ENCODE assay signal across 15 cellular contexts in the genomic region with DNA sequence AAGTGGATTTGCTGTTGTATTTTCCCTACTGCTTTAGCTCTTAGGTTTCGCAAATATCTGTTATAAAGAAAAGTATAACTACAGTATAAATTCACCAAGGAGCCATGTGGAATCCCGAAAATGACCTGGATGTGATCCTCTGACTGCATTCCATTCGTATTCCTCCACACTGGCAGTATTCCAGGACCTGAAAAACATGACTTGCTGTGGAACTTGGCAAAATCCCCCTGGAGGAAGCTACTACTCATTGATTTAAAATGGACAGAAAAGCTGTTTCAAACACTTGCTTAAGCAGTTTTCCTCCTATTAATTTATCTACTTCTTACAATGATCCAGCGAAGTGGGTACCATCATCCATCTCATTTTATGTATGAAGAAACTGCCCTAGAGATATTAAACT. TPM values are rescaled to one million over a fixed set of nuclear protein-coding genes. Genes with fewer than 3 reads are reported as not detected.
A peak's percentile ranks its signal among the peaks of the same experiment; 100 is the strongest.
DNase-seq lines count a peak whose midpoint lies in the region; ATAC-seq and TF ChIP-seq lines count a peak whose summit lies in the region.
"Had no signal": no experiment of that assay in that cellular context is flagged by ENCODE, and none has a peak within 500 bp of the region (broad histone marks: within the 10 kb centered on the region; RNA-seq: fewer than 3 reads in every experiment).

No MANE protein-coding gene starts in this region.

- no peak for ATAC-seq in HCT116
- ATAC-seq: effector memory CD8-positive, alpha-beta T cell had no signal

- no peaks in the 10 kb centered on the region for H3K27me3 ChIP-seq in HCT116 (ENCODE audit: insufficient read depth, low read length)
- no peaks in the 10 kb centered on the region for H3K27me3 ChIP-seq in adipocyte (replicated peaks; ENCODE audit: control insufficient read depth, insufficient read depth, low read length)

- H3K4me1 ChIP-seq in HCT116 (ENCODE audit: control insufficient read depth in 1 of 2, insufficient read depth in 2 of 2, low read length in 2 of 2) (peaks cover 0 to 4% of the 10 kb centered on the region in 2 experiments; a peak in 3 of 4 replicates), adipocyte (ENCODE audit: control insufficient read depth, insufficient read depth, low read length) (peaks cover 37% of the 10 kb centered on the region)

- H3K36me3 ChIP-seq in HCT116 (ENCODE audit: control insufficient read depth in 1 of 2, insufficient read depth in 2 of 2, low read length in 2 of 2), result no peaks in the 10 kb centered on the region
- H3K36me3 ChIP-seq in adipocyte (ENCODE audit: control insufficient read depth, insufficient read depth, low read length, severe bottlenecking), result no peaks in the 10 kb centered on the region
- H3K36me3 ChIP-seq: neutrophil had no signal

- H3K9me3 ChIP-seq in HCT116 (ENCODE audit: control insufficient read depth in 1 of 2, insufficient read depth in 1 of 2, low read depth in 1 of 2, low read length in 2 of 2) (no peaks in the 10 kb centered on the region), adipocyte (ENCODE audit: control insufficient read depth, low read length) (no peaks in the 10 kb centered on the region)
- H3K9me3 ChIP-seq: neutrophil had no signal

- no peak overlapping the region for H3K27ac ChIP-seq in HCT116 (ENCODE audit: low read depth, low read length)
- H3K27ac ChIP-seq: neutrophil had no signal

- no peaks in the 10 kb centered on the region for H3K9me2 ChIP-seq in HCT116 (ENCODE audit: insufficient read depth)

- TF ChIP-seq CTCF in HCT116 (IDR thresholded peaks at IDR 0.05 in 2 of 3, conservative IDR thresholded peaks at IDR 0.05 in 1 of 3; ENCODE audit: borderline replicate concordance in 1 of 3, insufficient read depth in 1 of 3, low read depth in 2 of 3, low read length in 2 of 3) (no peak), fibroblast of villous mesenchyme (IDR thresholded peaks at IDR 0.05; ENCODE audit: insufficient read depth, low read depth, low read length) (no peak)

- CTCF ChIA-PET in HCT116 (lab: Charles Lee), result no interaction called here

- TF ChIP-seq RAD21 in HCT116 (IDR thresholded peaks at IDR 0.05; ENCODE audit: low read depth), result no peak

- no peak overlapping the region for H3K4me2 ChIP-seq in HCT116 (ENCODE audit: low read length)

- no peak for TF ChIP-seq POLR2A in HCT116 (IDR thresholded peaks at IDR 0.05; ENCODE audit: borderline replicate concordance, extremely low read depth, insufficient read depth, insufficient read length)

- H2AFZ ChIP-seq in HCT116 (ENCODE audit: low read depth, low read length, poor library complexity, severe bottlenecking), result peak overlapping the region; percentile 71

- H3K9ac ChIP-seq in HCT116 (ENCODE audit: low read length) (no peak overlapping the region), adipocyte (ENCODE audit: low read length) (peak overlapping the region; percentile 50)

- no peak for DNase-seq in HCT116 (ENCODE audit: low read depth, low spot score)
- peak; percentile 75 for DNase-seq in adipocyte (ENCODE audit: low read depth)
- peak; percentile 57 for DNase-seq in fibroblast of villous mesenchyme (ENCODE audit: low read depth)
- DNase-seq in stromal cell of bone marrow (ENCODE audit: low read depth), result peak; percentile 83
- no peak for DNase-seq in Kasumi-1 (lab: John Stamatoyannopoulos, UW)
- no peak for DNase-seq in activated CD4-positive, CD25-positive, alpha-beta regulatory T cell treated with anti-CD3 and anti-CD28 coated beads, Interleukin-2, amount 50 U/mL, for 72 hours
- no peak for DNase-seq in MV-4-11 (lab: John Stamatoyannopoulos, UW)
- DNase-seq: activated naive CD4-positive, alpha-beta T cell treated with anti-CD3 and anti-CD28 coated beads for 36 hours; DMS79; effector memory CD8-positive, alpha-beta T cell; left cardiac atrium; MM.1S; stimulated activated CD4-positive, alpha-beta T cell treated with anti-CD3 and anti-CD28 coated beads, Interleukin-4, amount 100 ng/mL, for 1 hour had no signal

- H3K79me2 ChIP-seq in HCT116 (ENCODE audit: insufficient read depth, low read length), result no peaks in the 10 kb centered on the region

- intact Hi-C loops in HCT116 (cut with micrococcal nuclease), result no loop called here

- RAD21 ChIA-PET in HCT116 (lab: Charles Lee; ENCODE audit: low non-redundant PET in 1 of 2, low total read pairs in 2 of 2, uncharacterized antibody in 2 of 2, unreplicated experiment in 2 of 2), result no interaction called here

- no TSS peak for BruUV-seq in HCT116 (replicated peaks; lab: Mats Ljungman, UMichigan)

- no peaks in the 10 kb centered on the region for H4K20me1 ChIP-seq in HCT116 (ENCODE audit: insufficient read depth)

- H3K4me3 ChIP-seq in HCT116 (replicated peaks in 1 of 2; ENCODE audit: low read depth in 1 of 2, low read length in 2 of 2) (no peak overlapping the region), adipocyte (ENCODE audit: low read length) (peak overlapping the region; percentile 63), fibroblast of villous mesenchyme (ENCODE audit: low read depth, low read length) (no peak overlapping the region)

- POLR2A ChIA-PET in HCT116 (lab: Charles Lee), result no interaction called here

TF ChIP-seq in HCT116, 20 proteins besides CTCF, POLR2A, EP300 and RAD21:
- no peak for TF ChIP-seq SIN3A (IDR thresholded peaks at IDR 0.05; ENCODE audit: low read depth)
- TF ChIP-seq EZH2 (IDR thresholded peaks at IDR 0.05), result no peak
- TF ChIP-seq ELF1 (IDR thresholded peaks at IDR 0.05; ENCODE audit: borderline replicate concordance, low read depth), result no peak
- TF ChIP-seq FOSL1 (IDR thresholded peaks at IDR 0.05; ENCODE audit: low read depth), result no peak
- TF ChIP-seq EZH2phosphoT487 (IDR thresholded peaks at IDR 0.05; ENCODE audit: borderline replicate concordance), result no peak
- TF ChIP-seq POLR2AphosphoS5 (IDR thresholded peaks at IDR 0.05; ENCODE audit: low read depth, low read length), result no peak
- TF ChIP-seq YY1 (IDR thresholded peaks at IDR 0.05; ENCODE audit: extremely low read depth, insufficient replicate concordance, low read depth, low read length), result no peak
- TF ChIP-seq CEBPB (IDR thresholded peaks at IDR 0.05; ENCODE audit: low read depth), result no peak
- TF ChIP-seq, protein P1, sequence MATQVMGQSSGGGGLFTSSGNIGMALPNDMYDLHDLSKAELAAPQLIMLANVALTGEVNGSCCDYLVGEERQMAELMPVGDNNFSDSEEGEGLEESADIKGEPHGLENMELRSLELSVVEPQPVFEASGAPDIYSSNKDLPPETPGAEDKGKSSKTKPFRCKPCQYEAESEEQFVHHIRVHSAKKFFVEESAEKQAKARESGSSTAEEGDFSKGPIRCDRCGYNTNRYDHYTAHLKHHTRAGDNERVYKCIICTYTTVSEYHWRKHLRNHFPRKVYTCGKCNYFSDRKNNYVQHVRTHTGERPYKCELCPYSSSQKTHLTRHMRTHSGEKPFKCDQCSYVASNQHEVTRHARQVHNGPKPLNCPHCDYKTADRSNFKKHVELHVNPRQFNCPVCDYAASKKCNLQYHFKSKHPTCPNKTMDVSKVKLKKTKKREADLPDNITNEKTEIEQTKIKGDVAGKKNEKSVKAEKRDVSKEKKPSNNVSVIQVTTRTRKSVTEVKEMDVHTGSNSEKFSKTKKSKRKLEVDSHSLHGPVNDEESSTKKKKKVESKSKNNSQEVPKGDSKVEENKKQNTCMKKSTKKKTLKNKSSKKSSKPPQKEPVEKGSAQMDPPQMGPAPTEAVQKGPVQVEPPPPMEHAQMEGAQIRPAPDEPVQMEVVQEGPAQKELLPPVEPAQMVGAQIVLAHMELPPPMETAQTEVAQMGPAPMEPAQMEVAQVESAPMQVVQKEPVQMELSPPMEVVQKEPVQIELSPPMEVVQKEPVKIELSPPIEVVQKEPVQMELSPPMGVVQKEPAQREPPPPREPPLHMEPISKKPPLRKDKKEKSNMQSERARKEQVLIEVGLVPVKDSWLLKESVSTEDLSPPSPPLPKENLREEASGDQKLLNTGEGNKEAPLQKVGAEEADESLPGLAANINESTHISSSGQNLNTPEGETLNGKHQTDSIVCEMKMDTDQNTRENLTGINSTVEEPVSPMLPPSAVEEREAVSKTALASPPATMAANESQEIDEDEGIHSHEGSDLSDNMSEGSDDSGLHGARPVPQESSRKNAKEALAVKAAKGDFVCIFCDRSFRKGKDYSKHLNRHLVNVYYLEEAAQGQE (IDR thresholded peaks at IDR 0.05; ENCODE audit: low read depth), result no peak

RNA-seq across cellular contexts. Expression of a gene that starts 13.3 kb away (rescaled TPM):
- 4.5 TPM for total RNA-seq in HCT116 (2021; ENCODE audit: unreplicated experiment)
- 2.0 and 3.5 TPM in 2 replicates for polyA plus RNA-seq in HCT116 (2012)
- total RNA-seq in fibroblast of villous mesenchyme, result 0.32 and 0.43 TPM in 2 replicates
- total RNA-seq: NCI-H460 had no signal

RNA-seq across cellular contexts. Expression of a gene that starts 54.3 kb away (rescaled TPM):
- total RNA-seq in HCT116 (2021; ENCODE audit: unreplicated experiment) (9.6 TPM), fibroblast of villous mesenchyme (0.32 and 2.2 TPM in 2 replicates)
- polyA plus RNA-seq in HCT116 (2012), result 4.0 and 4.8 TPM in 2 replicates

Comparison
In these comparisons a context has a peak if more than half of its experiments do, and no peak if none do; other contexts are left out.
1. DNase-seq: peak in adipocyte (single experiment), fibroblast of villous mesenchyme (single experiment) and stromal cell of bone marrow (single experiment); none in HCT116 (single experiment), Kasumi-1 (0 of 2), activated CD4-positive, CD25-positive, alpha-beta regulatory T cell treated with anti-CD3 and anti-CD28 coated beads, Interleukin-2, amount 50 U/mL, for 72 hours (single experiment) and MV-4-11 (single experiment).